ENCODE assay signal across 10 cellular contexts in genomic region chrX:49995021-49995731, GRCh38.
DNase-seq lines count a peak whose midpoint lies in the region; ATAC-seq and TF ChIP-seq lines count a peak whose summit lies in the region.
"Had no signal": no experiment of that assay in that cellular context is flagged by ENCODE, and none has a peak within 500 bp of the region (broad histone marks: within the 10 kb centered on the region; RNA-seq: fewer than 3 reads in every experiment).

No MANE protein-coding gene starts in this region.

- intact Hi-C loops in CD4-positive, alpha-beta T cell (cut with DNase I, micrococcal nuclease), result no loop called here

- H3K36me3 ChIP-seq in RWPE2 (ENCODE audit: low read depth), result no peaks in the 10 kb centered on the region

- H3K4me3 ChIP-seq in RWPE2 (ENCODE audit: severe bottlenecking) (no peak overlapping the region), fibroblast of the aortic adventitia (ENCODE audit: low read depth, low read length) (no peak overlapping the region), skeletal muscle cell (ENCODE audit: low read depth, low read length) (no peak overlapping the region)

- no peak overlapping the region for H3K27ac Mint-ChIP-seq in CD4-positive, alpha-beta T cell
- H3K27ac Mint-ChIP-seq: activated CD8-positive, alpha-beta memory T cell treated with anti-CD3 and anti-CD28 coated beads, Interleukin-2, amount 10 ng/mL, durations not matched to agents 7 days and 5 days; stimulated activated naive CD8-positive, alpha-beta T cell treated with anti-CD3 and anti-CD28 coated beads, Interleukin-15, amount 100 ng/mL, for 72 hours had no signal

- H3K9me3 Mint-ChIP-seq in CD4-positive, alpha-beta T cell, result no peaks in the 10 kb centered on the region
- H3K9me3 Mint-ChIP-seq: stimulated activated naive CD8-positive, alpha-beta T cell treated with anti-CD3 and anti-CD28 coated beads, Interleukin-15, amount 100 ng/mL, for 72 hours had no signal

- CTCF ChIA-PET in CD4-positive, alpha-beta T cell (lab: Charles Lee), result no interaction called here

- POLR2A ChIA-PET in CD4-positive, alpha-beta T cell (lab: Charles Lee), result no interaction called here

- peak; percentile 68 for ATAC-seq in RWPE2 (ENCODE audit: low read depth)
- no peak for ATAC-seq in HG02840 (IDR thresholded peaks at IDR 0.05; ENCODE audit: low FRiP score, unreplicated experiment)
- no peak for ATAC-seq in CD4-positive, alpha-beta T cell (ENCODE audit: poor library complexity)
- ATAC-seq: activated CD8-positive, alpha-beta memory T cell treated with anti-CD3 and anti-CD28 coated beads, Interleukin-2, amount 10 ng/mL, durations not matched to agents 7 days and 5 days; stimulated activated naive CD8-positive, alpha-beta T cell treated with anti-CD3 and anti-CD28 coated beads, Interleukin-15, amount 100 ng/mL, for 72 hours had no signal

- no peak overlapping the region for H3K4me3 Mint-ChIP-seq in CD4-positive, alpha-beta T cell
- H3K4me3 Mint-ChIP-seq: activated CD8-positive, alpha-beta memory T cell treated with anti-CD3 and anti-CD28 coated beads, Interleukin-2, amount 10 ng/mL, durations not matched to agents 7 days and 5 days; stimulated activated naive CD8-positive, alpha-beta T cell treated with anti-CD3 and anti-CD28 coated beads, Interleukin-15, amount 100 ng/mL, for 72 hours had no signal

- no peaks in the 10 kb centered on the region for H3K36me3 Mint-ChIP-seq in CD4-positive, alpha-beta T cell (ENCODE audit: low read depth)
- H3K36me3 Mint-ChIP-seq: activated CD8-positive, alpha-beta memory T cell treated with anti-CD3 and anti-CD28 coated beads, Interleukin-2, amount 10 ng/mL, durations not matched to agents 7 days and 5 days had no signal

- H3K27ac ChIP-seq in RWPE2 (ENCODE audit: poor library complexity, severe bottlenecking), result peak overlapping the region; percentile 5
- H3K27ac ChIP-seq in CD4-positive, alpha-beta T cell (ENCODE audit: low read depth, low read length), result no peak overlapping the region

- peak; percentile 16 for DNase-seq in H4 (ENCODE audit: low spot score)
- DNase-seq in RWPE2 (ENCODE audit: low spot score), result no peak
- peak; percentile 93 for DNase-seq in fibroblast of the aortic adventitia (ENCODE audit: low read depth)
- peak; percentile 26 for DNase-seq in skeletal muscle cell (ENCODE audit: low read depth)
- DNase-seq in mesenteric fat pad (ENCODE audit: low spot score), result no peak
- no peak for DNase-seq in CD4-positive, alpha-beta T cell
- DNase-seq in pons (ENCODE audit: low spot score), result no peak
- DNase-seq: activated CD8-positive, alpha-beta memory T cell treated with anti-CD3 and anti-CD28 coated beads, Interleukin-2, amount 10 ng/mL, durations not matched to agents 7 days and 5 days; stimulated activated naive CD8-positive, alpha-beta T cell treated with anti-CD3 and anti-CD28 coated beads, Interleukin-15, amount 100 ng/mL, for 72 hours had no signal

- H3K27me3 Mint-ChIP-seq in CD4-positive, alpha-beta T cell, result no peaks in the 10 kb centered on the region
- H3K27me3 Mint-ChIP-seq: activated CD8-positive, alpha-beta memory T cell treated with anti-CD3 and anti-CD28 coated beads, Interleukin-2, amount 10 ng/mL, durations not matched to agents 7 days and 5 days; stimulated activated naive CD8-positive, alpha-beta T cell treated with anti-CD3 and anti-CD28 coated beads, Interleukin-15, amount 100 ng/mL, for 72 hours had no signal

- no peaks in the 10 kb centered on the region for H3K9me3 ChIP-seq in RWPE2 (ENCODE audit: severe bottlenecking)
- H3K9me3 ChIP-seq in CD4-positive, alpha-beta T cell (ENCODE audit: control insufficient read depth, low read length), result no peaks in the 10 kb centered on the region

- H3K4me1 ChIP-seq in RWPE2 (ENCODE audit: insufficient read depth, poor library complexity, severe bottlenecking), result no peaks in the 10 kb centered on the region

- TF ChIP-seq CTCF in RWPE2 (IDR thresholded peaks at IDR 0.05; ENCODE audit: poor library complexity, severe bottlenecking) (no peak), fibroblast of the aortic adventitia (IDR thresholded peaks at IDR 0.05; ENCODE audit: insufficient read depth, low read length) (no peak)
- no peak for TF ChIP-seq CTCF in CD4-positive, alpha-beta T cell (IDR thresholded peaks at IDR 0.05)

- H3K27me3 ChIP-seq in RWPE2 (ENCODE audit: insufficient read depth, poor library complexity, severe bottlenecking), result no peaks in the 10 kb centered on the region
- H3K27me3 ChIP-seq in CD4-positive, alpha-beta T cell (ENCODE audit: control insufficient read depth, insufficient read depth, low read length), result no peaks in the 10 kb centered on the region

- H3K4me1 Mint-ChIP-seq in CD4-positive, alpha-beta T cell (ENCODE audit: low read depth), result no peaks in the 10 kb centered on the region
- H3K4me1 Mint-ChIP-seq: activated CD8-positive, alpha-beta memory T cell treated with anti-CD3 and anti-CD28 coated beads, Interleukin-2, amount 10 ng/mL, durations not matched to agents 7 days and 5 days; stimulated activated naive CD8-positive, alpha-beta T cell treated with anti-CD3 and anti-CD28 coated beads, Interleukin-15, amount 100 ng/mL, for 72 hours had no signal

Comparison
In these comparisons a context has a peak if more than half of its experiments do, and no peak if none do; other contexts are left out.
1. DNase-seq: peak in H4 (single experiment), fibroblast of the aortic adventitia (single experiment) and skeletal muscle cell (single experiment); none in RWPE2 (single experiment), mesenteric fat pad (single experiment), CD4-positive, alpha-beta T cell (0 of 10) and pons (single experiment).